In the genomic region with DNA sequence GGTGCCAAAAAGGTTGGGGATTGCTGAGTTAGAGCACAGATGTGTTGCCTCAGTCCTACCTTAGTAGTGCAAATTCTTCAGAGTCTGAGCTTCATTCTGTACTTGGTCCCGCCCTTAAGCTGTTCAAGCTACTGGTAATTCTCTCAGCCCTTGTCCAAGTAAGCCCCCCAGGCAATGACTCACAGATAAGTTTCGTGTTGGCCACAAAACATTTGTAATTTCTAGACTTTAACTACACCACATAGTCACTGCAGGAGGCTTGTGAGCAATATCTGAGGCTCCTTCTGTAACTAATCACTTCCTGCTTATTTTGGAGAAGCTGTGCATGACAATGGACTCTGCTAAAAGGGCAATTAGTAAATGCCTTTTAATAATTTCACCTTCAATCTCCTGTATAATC, we compare ENCODE assay signal across 1 cellular context.
TF ChIP-seq lines count a peak whose summit lies in the region.

No MANE protein-coding gene starts in this region.

TF ChIP-seq in GM12878, 131 proteins besides CTCF, POLR2A, EP300 and RAD21 (continued from another document):
- TF ChIP-seq POU2F2 (IDR thresholded peaks at IDR 0.05; ENCODE audit: borderline replicate concordance, low read depth, low read length) = no peak
- TF ChIP-seq ATF3 (IDR thresholded peaks at IDR 0.05; ENCODE audit: borderline replicate concordance, extremely low read depth, low read depth, low read length) = no peak
- no peak for TF ChIP-seq HDAC2 (IDR thresholded peaks at IDR 0.05)
- 0 out of 2 replicates have a peak, but pooled peaks have one; percentile 27 for TF ChIP-seq IRF4 (IDR thresholded peaks at IDR 0.05; ENCODE audit: low read depth, low read length)
- TF ChIP-seq LARP7 (IDR thresholded peaks at IDR 0.05) = no peak
- TF ChIP-seq RAD51 (IDR thresholded peaks at IDR 0.05) = no peak
- TF ChIP-seq ETV6 (conservative IDR thresholded peaks at IDR 0.05 in 1 of 2, IDR thresholded peaks at IDR 0.05 in 1 of 2; ENCODE audit: borderline replicate concordance in 1 of 2, low read depth in 1 of 2) = no peak
- no peak for TF ChIP-seq SREBF1 (IDR thresholded peaks at IDR 0.05; ENCODE audit: low read length)
- TF ChIP-seq, protein P1, sequence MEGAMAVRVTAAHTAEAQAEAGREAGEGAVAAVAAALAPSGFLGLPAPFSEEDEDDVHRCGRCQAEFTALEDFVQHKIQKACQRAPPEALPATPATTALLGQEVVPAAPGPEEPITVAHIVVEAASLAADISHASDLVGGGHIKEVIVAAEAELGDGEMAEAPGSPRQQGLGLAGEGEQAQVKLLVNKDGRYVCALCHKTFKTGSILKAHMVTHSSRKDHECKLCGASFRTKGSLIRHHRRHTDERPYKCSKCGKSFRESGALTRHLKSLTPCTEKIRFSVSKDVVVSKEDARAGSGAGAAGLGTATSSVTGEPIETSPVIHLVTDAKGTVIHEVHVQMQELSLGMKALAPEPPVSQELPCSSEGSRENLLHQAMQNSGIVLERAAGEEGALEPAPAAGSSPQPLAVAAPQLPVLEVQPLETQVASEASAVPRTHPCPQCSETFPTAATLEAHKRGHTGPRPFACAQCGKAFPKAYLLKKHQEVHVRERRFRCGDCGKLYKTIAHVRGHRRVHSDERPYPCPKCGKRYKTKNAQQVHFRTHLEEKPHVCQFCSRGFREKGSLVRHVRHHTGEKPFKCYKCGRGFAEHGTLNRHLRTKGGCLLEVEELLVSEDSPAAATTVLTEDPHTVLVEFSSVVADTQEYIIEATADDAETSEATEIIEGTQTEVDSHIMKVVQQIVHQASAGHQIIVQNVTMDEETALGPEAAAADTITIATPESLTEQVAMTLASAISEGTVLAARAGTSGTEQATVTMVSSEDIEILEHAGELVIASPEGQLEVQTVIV (IDR thresholded peaks at IDR 0.05; ENCODE audit: borderline replicate concordance, partially characterized antibody) = no peak
